8 cellular contexts compared by ENCODE assay signal in the genomic region with DNA sequence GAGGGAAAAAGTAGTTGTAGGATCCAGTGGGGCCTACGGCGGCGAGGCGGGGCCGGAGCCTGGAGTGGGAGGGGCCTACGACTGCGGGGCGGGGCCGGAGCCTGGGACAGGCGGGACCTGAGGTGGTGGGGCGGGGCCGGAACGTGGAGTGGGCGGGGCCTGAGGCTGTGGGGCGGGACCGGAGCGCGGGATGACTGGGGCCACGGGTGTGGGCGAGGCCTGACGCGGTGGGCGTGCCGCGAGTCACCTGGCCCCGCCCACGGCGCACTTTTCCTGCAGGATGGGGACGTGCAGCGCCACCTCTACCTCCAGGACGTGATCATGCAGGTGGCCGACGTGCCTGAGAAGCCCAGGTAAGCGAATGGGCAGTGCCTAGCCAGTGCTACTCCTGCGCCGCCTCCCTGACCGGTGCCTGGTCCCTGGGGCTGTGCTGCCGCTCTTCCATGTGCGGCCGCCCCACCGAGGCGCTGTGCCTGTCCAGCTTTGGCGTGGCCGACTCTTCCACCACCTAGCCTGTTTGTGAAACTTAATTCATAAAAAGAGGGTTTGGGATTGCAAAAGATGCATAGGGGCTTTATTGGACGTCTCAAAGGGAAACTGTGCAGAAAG. TPM values are rescaled to one million over a fixed set of nuclear protein-coding genes. Genes with fewer than 3 reads are reported as not detected.
A peak's percentile ranks its signal among the peaks of the same experiment; 100 is the strongest.
DNase-seq lines count a peak whose midpoint lies in the region; ATAC-seq and TF ChIP-seq lines count a peak whose summit lies in the region.

No MANE protein-coding gene starts in this region.

- TF ChIP-seq CTCF in chondrocyte (IDR thresholded peaks at IDR 0.05) = no peak

- peak overlapping the region; percentile 66 for H3K4me3 Mint-ChIP-seq in chondrocyte (ENCODE audit: unreplicated experiment)

- peaks cover 5% of the 10 kb centered on the region for H3K36me3 Mint-ChIP-seq in chondrocyte (ENCODE audit: low read depth)

- ATAC-seq in GM18867 (IDR thresholded peaks at IDR 0.05; ENCODE audit: unreplicated experiment) = peak; percentile 60
- peak; percentile 61 for ATAC-seq in HG03103 (IDR thresholded peaks at IDR 0.05; ENCODE audit: low read depth, unreplicated experiment)

- H3K27me3 Mint-ChIP-seq in chondrocyte (ENCODE audit: low read depth) = no peaks in the 10 kb centered on the region

- H2AFZ ChIP-seq in ACC112 (ENCODE audit: low read length, unreplicated experiment) = peak overlapping the region; percentile 65

- peaks cover 26% of the 10 kb centered on the region for H3K4me1 Mint-ChIP-seq in chondrocyte (ENCODE audit: low read depth)

- H3K27me3 ChIP-seq in ACC112 (ENCODE audit: insufficient read depth, low read length) = no peaks in the 10 kb centered on the region

- H3K4me3 ChIP-seq in ACC112 (ENCODE audit: low read depth, low read length) = peak overlapping the region; percentile 91

- H3K36me3 ChIP-seq in ACC112 (ENCODE audit: insufficient read depth, low read length) = peaks cover 3% of the 10 kb centered on the region; the same call in 1 of the 2 replicates

- DNase-seq in NCI-H2227 treated with DMSO at 0.1 percent for 48 hours (lab: John Stamatoyannopoulos, UW) (peak; percentile 65), chondrocyte (ENCODE audit: low spot score) (peak; percentile 96), kidney tubule cell (ENCODE audit: low spot score) (peak; percentile 91)
- peak; percentile 89 to 94 for DNase-seq in activated CD4-positive, alpha-beta T cell treated with anti-CD3 and anti-CD28 coated beads for 24 hours (ENCODE audit: low read depth in 2 of 2)
- peak; percentile 86 to 99 (median 92) for DNase-seq in stimulated activated CD4-positive, alpha-beta T cell treated with anti-CD3 and anti-CD28 coated beads, Interleukin-1b, Interleukin-23, amount 100 ng/mL, for 24 hours (ENCODE audit: low read depth in 4 of 4, low spot score in 1 of 4)

- H3K27ac ChIP-seq in ACC112 (ENCODE audit: low read depth, low read length) = peak overlapping the region; percentile 89

- peak overlapping the region; percentile 75 for H3K27ac Mint-ChIP-seq in chondrocyte (ENCODE audit: unreplicated experiment)

- peaks cover 29% of the 10 kb centered on the region for H3K79me2 ChIP-seq in ACC112 (ENCODE audit: control insufficient read depth, insufficient read depth, low read length, unreplicated experiment)

- no peaks in the 10 kb centered on the region for H3K9me3 Mint-ChIP-seq in chondrocyte (ENCODE audit: low read depth)

- peaks cover 6% of the 10 kb centered on the region for H3K4me1 ChIP-seq in ACC112 (ENCODE audit: control insufficient read depth, insufficient read depth, low read length, unreplicated experiment)

RNA-seq across cellular contexts. Expression of gene ZNF511, which starts 0.5 kb away (rescaled TPM):
- total RNA-seq in chondrocyte = 25.6 to 33.0 TPM (median 32.7 TPM) in 3 replicates

RNA-seq across cellular contexts. Expression of gene TUBGCP2, which starts 0.5 kb away (rescaled TPM):
- 53.2 to 56.2 TPM (median 54.9 TPM) in 3 replicates for total RNA-seq in chondrocyte

RNA-seq across cellular contexts. Expression of gene CALY, which starts 27.5 kb away (rescaled TPM):
- total RNA-seq in chondrocyte = 7.3 to 13.5 TPM (median 8.9 TPM) in 3 replicates

RNA-seq across cellular contexts. Expression of gene ADAM8, which starts 32.5 kb away (rescaled TPM):
- total RNA-seq in chondrocyte = 1.3 to 3.2 TPM (median 2.3 TPM) in 3 replicates

RNA-seq across cellular contexts. Expression of gene PRAP1, which starts 38.0 kb away (rescaled TPM):
- total RNA-seq in chondrocyte = not detected in 3 replicates

Comparison
In these comparisons a context has a peak if more than half of its experiments do, and no peak if none do; other contexts are left out.
1. Peak in every context shown above with its lines: DNase-seq, ATAC-seq, H3K4me3 ChIP-seq and H3K27ac ChIP-seq.